Comparison of ENCODE assay signal across 14 cellular contexts in the genomic region with DNA sequence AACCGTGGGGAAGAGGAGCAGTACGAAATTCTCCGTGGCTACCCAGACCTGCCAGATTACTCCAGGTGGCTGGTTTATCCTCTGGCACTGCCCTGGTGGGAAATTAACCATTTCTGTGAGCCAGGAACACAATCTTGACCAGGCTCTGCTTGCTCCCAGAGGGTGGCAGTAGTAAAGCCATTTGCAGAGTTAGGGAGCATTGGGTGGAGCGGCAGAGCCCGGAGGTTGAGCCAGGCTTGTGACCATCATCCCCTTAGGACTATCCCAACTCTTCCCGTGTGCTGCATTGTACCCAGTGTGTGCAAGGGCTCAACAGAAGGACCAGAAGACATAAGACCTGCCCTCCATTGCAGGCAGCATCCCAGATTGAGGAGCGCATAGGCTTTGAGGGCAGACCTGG. TPM values are rescaled to one million over a fixed set of nuclear protein-coding genes. Genes with fewer than 3 reads are reported as not detected.
DNase-seq lines count a peak whose midpoint lies in the region; ATAC-seq and TF ChIP-seq lines count a peak whose summit lies in the region.
"Had no signal": no experiment of that assay in that cellular context is flagged by ENCODE, and none has a peak within 500 bp of the region (broad histone marks: within the 10 kb centered on the region; RNA-seq: fewer than 3 reads in every experiment).

No MANE protein-coding gene starts in this region.

- ATAC-seq in heart right ventricle (no peak), Panc1 (peak; percentile 82)
- no peak for ATAC-seq in stimulated activated effector memory CD8-positive, alpha-beta T cell treated with anti-CD3 and anti-CD28 coated beads, Interleukin-12 subunit alpha, Interleukin-12 subunit beta, amount 100 ng/mL, for 72 hours

- in situ Hi-C loops in Panc1 (cut with HindIII; ENCODE audit: low pct_unique_long_range_greater_than_20kb, low sequenced_read_pairs), result no loop called here

- H3K36me3 Mint-ChIP-seq in stimulated activated effector memory CD8-positive, alpha-beta T cell treated with anti-CD3 and anti-CD28 coated beads, Interleukin-12 subunit alpha, Interleukin-12 subunit beta, amount 100 ng/mL, for 72 hours, result no peaks in the 10 kb centered on the region

- CTCF ChIA-PET in Panc1 (lab: Charles Lee), result interaction anchor here (0.6 kb wide), 1 partner anchor 463 kb away, joined by 3 read pairs; no protein-coding TSS in a partner anchor

- H3K36me3 ChIP-seq in cardiac muscle cell, result no peaks in the 10 kb centered on the region
- H3K36me3 ChIP-seq in heart right ventricle, result no peaks in the 10 kb centered on the region
- H3K36me3 ChIP-seq in Panc1 (ENCODE audit: control insufficient read depth, insufficient read depth, low read length), result no peaks in the 10 kb centered on the region
- no peaks in the 10 kb centered on the region for H3K36me3 ChIP-seq in esophagus muscularis mucosa
- H3K36me3 ChIP-seq: BLaER1 had no signal

- BruUV-seq in Panc1 (replicated peaks; lab: Mats Ljungman, UMichigan), result no TSS peak

- H3K9me3 ChIP-seq in cardiac muscle cell (ENCODE audit: low read depth) (no peaks in the 10 kb centered on the region), heart right ventricle (no peaks in the 10 kb centered on the region), Panc1 (ENCODE audit: control insufficient read depth, insufficient read depth, low read depth, low read length) (no peaks in the 10 kb centered on the region), esophagus muscularis mucosa (no peaks in the 10 kb centered on the region)
- H3K9me3 ChIP-seq: BLaER1 had no signal

- peak overlapping the region; percentile 21 for H3K27ac Mint-ChIP-seq in stimulated activated effector memory CD8-positive, alpha-beta T cell treated with anti-CD3 and anti-CD28 coated beads, Interleukin-12 subunit alpha, Interleukin-12 subunit beta, amount 100 ng/mL, for 72 hours

- H3K27ac ChIP-seq in cardiac muscle cell (no peak overlapping the region), heart right ventricle (no peak overlapping the region), Panc1 (ENCODE audit: low read length) (no peak overlapping the region), esophagus muscularis mucosa (replicated peaks in 1 of 4) (no peak overlapping the region), caudate nucleus (ENCODE audit: low read depth, low read length) (no peak overlapping the region)
- H3K27ac ChIP-seq: BLaER1, HL-60 had no signal

- intact Hi-C loops in heart right ventricle (cut with DNase I), result no loop called here
- intact Hi-C loops in Panc1 (cut with micrococcal nuclease; ENCODE audit: unreplicated experiment), result no loop called here
- intact Hi-C loops in esophagus muscularis mucosa (cut with DNase I), result no loop called here

- no peak overlapping the region for H3K4me3 Mint-ChIP-seq in stimulated activated effector memory CD8-positive, alpha-beta T cell treated with anti-CD3 and anti-CD28 coated beads, Interleukin-12 subunit alpha, Interleukin-12 subunit beta, amount 100 ng/mL, for 72 hours

- H3K4me3 ChIP-seq in cardiac muscle cell (no peak overlapping the region), heart right ventricle (no peak overlapping the region), Panc1 (ENCODE audit: low read depth in 2 of 2, low read length in 2 of 2) (no peak overlapping the region), esophagus muscularis mucosa (no peak overlapping the region)
- H3K4me3 ChIP-seq: BLaER1 had no signal

- no peak for TF ChIP-seq POLR2A in esophagus muscularis mucosa (IDR thresholded peaks at IDR 0.05; ENCODE audit: low read depth)

- DNase-seq in cardiac muscle cell (ENCODE audit: low read depth in 1 of 2, low spot score in 1 of 2) (peak in 1 of 2 donors; percentile 12), heart right ventricle (no peak), Panc1 (ENCODE audit: low read depth, low spot score) (no peak), esophagus muscularis mucosa (ENCODE audit: extremely low spot score) (peak; percentile 55), caudate nucleus (lab: John Stamatoyannopoulos, UW) (no peak), NCI-H1048 (lab: John Stamatoyannopoulos, UW) (no peak), DMS114 treated with DMSO at 0.1 percent for 48 hours (lab: John Stamatoyannopoulos, UW; ENCODE audit: unreplicated experiment) (no peak)
- DNase-seq in stimulated activated effector memory CD8-positive, alpha-beta T cell treated with anti-CD3 and anti-CD28 coated beads, Interleukin-12 subunit alpha, Interleukin-12 subunit beta, amount 100 ng/mL, for 72 hours (ENCODE audit: low spot score in 2 of 2), result no peak
- DNase-seq: activated CD8-positive, alpha-beta memory T cell treated with anti-CD3 and anti-CD28 coated beads, Interleukin-2, amount 50 U/mL, for 48 hours; NCI-H2227 treated with DMSO at 0.1 percent for 48 hours; T-helper 2 cell had no signal

- TF ChIP-seq CTCF in cardiac muscle cell (IDR thresholded peaks at IDR 0.05; ENCODE audit: low read depth, low read length) (peak; percentile 28), heart right ventricle (IDR thresholded peaks at IDR 0.05) (peak in 1 of 9 donors; percentile 11), Panc1 (IDR thresholded peaks at IDR 0.05) (peak; percentile 53), esophagus muscularis mucosa (IDR thresholded peaks at IDR 0.05) (no peak)

- no peaks in the 10 kb centered on the region for H3K27me3 ChIP-seq in cardiac muscle cell
- peaks cover 0 to 4% (median 0%) of the 10 kb centered on the region in 7 donors for H3K27me3 ChIP-seq in heart right ventricle
- no peaks in the 10 kb centered on the region for H3K27me3 ChIP-seq in Panc1 (ENCODE audit: control insufficient read depth, insufficient read depth, low read length)
- no peaks in the 10 kb centered on the region for H3K27me3 ChIP-seq in esophagus muscularis mucosa
- H3K27me3 ChIP-seq: BLaER1 had no signal

- no peak for TF ChIP-seq EP300 in esophagus muscularis mucosa (IDR thresholded peaks at IDR 0.05)

- H3K4me1 ChIP-seq in cardiac muscle cell (ENCODE audit: low read depth), result no peaks in the 10 kb centered on the region
- peaks cover 0 to 6% (median 0%) of the 10 kb centered on the region in 9 donors for H3K4me1 ChIP-seq in heart right ventricle
- H3K4me1 ChIP-seq in Panc1 (ENCODE audit: control insufficient read depth, insufficient read depth, low read length), result no peaks in the 10 kb centered on the region
- no peaks in the 10 kb centered on the region for H3K4me1 ChIP-seq in esophagus muscularis mucosa
- H3K4me1 ChIP-seq: BLaER1 had no signal

- no peaks in the 10 kb centered on the region for H3K9me3 Mint-ChIP-seq in stimulated activated effector memory CD8-positive, alpha-beta T cell treated with anti-CD3 and anti-CD28 coated beads, Interleukin-12 subunit alpha, Interleukin-12 subunit beta, amount 100 ng/mL, for 72 hours

- POLR2A ChIA-PET in Panc1 (lab: Charles Lee), result no interaction called here

- 49 to 68% methylated on average over 7 of the region's 7 CpGs for WGBS in heart right ventricle, 2 donors
- 50% methylated on average over 6 of the region's 7 CpGs for WGBS in esophagus muscularis mucosa

- no peaks in the 10 kb centered on the region for H3K4me1 Mint-ChIP-seq in stimulated activated effector memory CD8-positive, alpha-beta T cell treated with anti-CD3 and anti-CD28 coated beads, Interleukin-12 subunit alpha, Interleukin-12 subunit beta, amount 100 ng/mL, for 72 hours

RNA-seq across cellular contexts. Expression of gene KNG1, which starts 5.3 kb away (rescaled TPM):
- total RNA-seq in cardiac muscle cell (not detected in 2 replicates), heart right ventricle (under 1 TPM in 9 of 10 donors, not detected in 1; 0.15 to 0.92 (median 0.42) TPM), Panc1 (2021; ENCODE audit: unreplicated experiment) (0.23 TPM), esophagus muscularis mucosa (not detected)
- polyA plus RNA-seq in cardiac muscle cell (not detected in 2 replicates), heart right ventricle (under 1 TPM in 1 of 2 donors, not detected in 1; 0.07 TPM)
- not detected for polyA plus RNA-seq in Panc1 (2012; ENCODE audit: insufficient read length)
- total RNA-seq: pulmonary artery endothelial cell had no signal

RNA-seq across cellular contexts. Expression of gene HRG, which starts 56.6 kb away (rescaled TPM):
- total RNA-seq in cardiac muscle cell (not detected in 2 replicates), heart right ventricle (under 1 TPM in 1 of 10 donors, not detected in 9; 0.20 TPM), Panc1 (2021; ENCODE audit: unreplicated experiment) (not detected), esophagus muscularis mucosa (not detected)
- polyA plus RNA-seq in cardiac muscle cell (not detected in 2 replicates), heart right ventricle (not detected)
- polyA plus RNA-seq in Panc1 (2012; ENCODE audit: insufficient read length), result not detected
- total RNA-seq: pulmonary artery endothelial cell had no signal

Comparison
In these comparisons a context has a peak if more than half of its experiments do, and no peak if none do; other contexts are left out.
1. CTCF ChIP-seq: peak in cardiac muscle cell (single experiment) and Panc1 (single experiment); none in esophagus muscularis mucosa (0 of 3).